2 cellular contexts compared by ENCODE assay signal in genomic region chr3:105528956-105529355, GRCh38.
A peak's percentile ranks its signal among the peaks of the same experiment; 100 is the strongest.
TF ChIP-seq lines count a peak whose summit lies in the region.

No MANE protein-coding gene starts in this region.

TF ChIP-seq in IMR-90, 13 proteins besides CTCF, POLR2A, EP300 and RAD21:
- TF ChIP-seq RCOR1 (IDR thresholded peaks at IDR 0.05; ENCODE audit: insufficient replicate concordance, low read length) (no peak), MAFK (IDR thresholded peaks at IDR 0.05; ENCODE audit: low read depth, low read length) (peak; percentile 92)

TF ChIP-seq in K562, 482 proteins besides CTCF, POLR2A, EP300 and RAD21:
- peak; percentile 38; the same call in 1 of the 2 replicates for TF ChIP-seq MAFG (tag; conservative IDR thresholded peaks at IDR 0.05)
- no peak for TF ChIP-seq HNRNPH1 (optimal IDR thresholded peaks at IDR 0.05; ENCODE audit: low read depth, low read length)
- TF ChIP-seq MAFF (IDR thresholded peaks at IDR 0.05; ENCODE audit: low read length), result 0 out of 2 replicates have a peak, but pooled peaks have one; percentile 29
- peak; percentile 30; the same call in 1 of the 2 replicates for TF ChIP-seq C11orf30 (IDR thresholded peaks at IDR 0.05; ENCODE audit: low read depth)
- no peak for TF ChIP-seq STAT6 (CRISPR knock-in tag; IDR thresholded peaks at IDR 0.05)
- peak; percentile 60 for TF ChIP-seq ZNF316 (IDR thresholded peaks at IDR 0.05)
- no peak for TF ChIP-seq SNAPC5 (CRISPR knock-in tag; IDR thresholded peaks at IDR 0.05)
- peak; percentile 37; the same call in 1 of the 2 replicates for TF ChIP-seq MAFK (IDR thresholded peaks at IDR 0.05; ENCODE audit: low read length)
